26 cellular contexts compared by ENCODE assay signal in genomic region chr7:133534816-133535215, GRCh38.
"Had no signal": no experiment of that assay in that cellular context is flagged by ENCODE, and none has a peak within 500 bp of the region (broad histone marks: within the 10 kb centered on the region; RNA-seq: fewer than 3 reads in every experiment).

No MANE protein-coding gene starts in this region.

- ATAC-seq: activated CD8-positive, alpha-beta memory T cell treated with anti-CD3 and anti-CD28 coated beads, Interleukin-2, amount 10 ng/mL, durations not matched to agents 7 days and 5 days; Panc1; Right ventricle myocardium inferior; T-cell had no signal

- H3K4me1 Mint-ChIP-seq: activated B cell treated with CpG ODN at 0.5 μM for 24 hours; activated CD4-positive, alpha-beta T cell treated with anti-CD3 and anti-CD28 coated beads, Interleukin-2, amount 10 ng/mL, durations not matched to agents 24 days and 14 days; activated CD8-positive, alpha-beta memory T cell treated with anti-CD3 and anti-CD28 coated beads, Interleukin-2, amount 10 ng/mL, durations not matched to agents 7 days and 5 days had no signal

- H3K9me3 Mint-ChIP-seq: activated B cell treated with CpG ODN at 0.5 μM for 24 hours; activated CD4-positive, alpha-beta T cell treated with anti-CD3 and anti-CD28 coated beads, Interleukin-2, amount 10 ng/mL, durations not matched to agents 24 days and 14 days; activated naive CD4-positive, alpha-beta T cell treated with anti-CD3 and anti-CD28 coated beads, Interleukin-2, amount 50 U/mL, for 24 hours; activated T-cell treated with anti-CD3 and anti-CD28 coated beads, Interleukin-2, amount 50 U/mL, for 24 hours; activated T-helper 1 cell treated with anti-CD3 and anti-CD28 coated beads, Interleukin-12 subunit alpha, Interleukin-12 subunit beta, Interleukin-2, Interleukin-4 antibody, amounts not matched to agents 30 ng/mL and 10 ng/mL and 1 ng/mL, durations not matched to agents 14 hours and 24 hours and 36 hours; T-cell had no signal

- H3K4me3 Mint-ChIP-seq: activated B cell treated with CpG ODN at 0.5 μM for 24 hours; activated CD4-positive, alpha-beta T cell treated with anti-CD3 and anti-CD28 coated beads, Interleukin-2, amount 10 ng/mL, durations not matched to agents 24 days and 14 days; activated CD8-positive, alpha-beta memory T cell treated with anti-CD3 and anti-CD28 coated beads, Interleukin-2, amount 10 ng/mL, durations not matched to agents 7 days and 5 days; activated naive CD4-positive, alpha-beta T cell treated with anti-CD3 and anti-CD28 coated beads, Interleukin-2, amount 50 U/mL, for 24 hours; activated T-cell treated with anti-CD3 and anti-CD28 coated beads, Interleukin-2, amount 50 U/mL, for 24 hours; activated T-helper 1 cell treated with anti-CD3 and anti-CD28 coated beads, Interleukin-12 subunit alpha, Interleukin-12 subunit beta, Interleukin-2, Interleukin-4 antibody, amounts not matched to agents 30 ng/mL and 10 ng/mL and 1 ng/mL, durations not matched to agents 14 hours and 24 hours and 36 hours; T-cell had no signal

- H3K27ac Mint-ChIP-seq: activated B cell treated with CpG ODN at 0.5 μM for 24 hours; activated CD4-positive, alpha-beta T cell treated with anti-CD3 and anti-CD28 coated beads, Interleukin-2, amount 10 ng/mL, durations not matched to agents 24 days and 14 days; activated CD8-positive, alpha-beta memory T cell treated with anti-CD3 and anti-CD28 coated beads, Interleukin-2, amount 10 ng/mL, durations not matched to agents 7 days and 5 days; activated naive CD4-positive, alpha-beta T cell treated with anti-CD3 and anti-CD28 coated beads, Interleukin-2, amount 50 U/mL, for 24 hours; activated T-cell treated with anti-CD3 and anti-CD28 coated beads, Interleukin-2, amount 50 U/mL, for 24 hours; activated T-helper 1 cell treated with anti-CD3 and anti-CD28 coated beads, Interleukin-12 subunit alpha, Interleukin-12 subunit beta, Interleukin-2, Interleukin-4 antibody, amounts not matched to agents 30 ng/mL and 10 ng/mL and 1 ng/mL, durations not matched to agents 14 hours and 24 hours and 36 hours; T-cell had no signal

- H3K27me3 Mint-ChIP-seq: activated B cell treated with CpG ODN at 0.5 μM for 24 hours; activated CD4-positive, alpha-beta T cell treated with anti-CD3 and anti-CD28 coated beads, Interleukin-2, amount 10 ng/mL, durations not matched to agents 24 days and 14 days; activated CD8-positive, alpha-beta memory T cell treated with anti-CD3 and anti-CD28 coated beads, Interleukin-2, amount 10 ng/mL, durations not matched to agents 7 days and 5 days; activated naive CD4-positive, alpha-beta T cell treated with anti-CD3 and anti-CD28 coated beads, Interleukin-2, amount 50 U/mL, for 24 hours; activated T-cell treated with anti-CD3 and anti-CD28 coated beads, Interleukin-2, amount 50 U/mL, for 24 hours; T-cell had no signal

- DNase-seq: activated B cell treated with CpG ODN at 0.5 μM for 24 hours; activated CD4-positive, alpha-beta T cell treated with anti-CD3 and anti-CD28 coated beads for 1 hour; activated CD4-positive, alpha-beta T cell treated with anti-CD3 and anti-CD28 coated beads, Interleukin-2, amount 10 ng/mL, durations not matched to agents 24 days and 14 days; activated CD4-positive, alpha-beta T cell treated with anti-CD3 and anti-CD28 coated beads, Interleukin-2, amount 50 U/mL, for 48 hours; activated CD8-positive, alpha-beta memory T cell treated with anti-CD3 and anti-CD28 coated beads, Interleukin-2, amount 10 ng/mL, durations not matched to agents 7 days and 5 days; activated effector memory CD4-positive, alpha-beta T cell treated with Interleukin-2 at 50 U/mL for 16 hours; activated naive CD4-positive, alpha-beta T cell; activated T-cell treated with anti-CD3 and anti-CD28 coated beads, Interleukin-2, amount 50 U/mL, for 24 hours; aorta; central memory CD4-positive, alpha-beta T cell; Karpas-422; MM.1S; NCI-H1105; NCI-H146; NCI-H2029; NCI-H510A treated with DMSO at 0.1 percent for 48 hours; NK-92 treated with Interleukin-12 subunit alpha and Interleukin-12 subunit beta, amount 100 ng/mL, for 24 hours; OCI-M1; RPMI8226; T-cell; T-helper 2 cell; T1000 had no signal
